Comparison of ENCODE assay signal across 18 cellular contexts in the genomic region with DNA sequence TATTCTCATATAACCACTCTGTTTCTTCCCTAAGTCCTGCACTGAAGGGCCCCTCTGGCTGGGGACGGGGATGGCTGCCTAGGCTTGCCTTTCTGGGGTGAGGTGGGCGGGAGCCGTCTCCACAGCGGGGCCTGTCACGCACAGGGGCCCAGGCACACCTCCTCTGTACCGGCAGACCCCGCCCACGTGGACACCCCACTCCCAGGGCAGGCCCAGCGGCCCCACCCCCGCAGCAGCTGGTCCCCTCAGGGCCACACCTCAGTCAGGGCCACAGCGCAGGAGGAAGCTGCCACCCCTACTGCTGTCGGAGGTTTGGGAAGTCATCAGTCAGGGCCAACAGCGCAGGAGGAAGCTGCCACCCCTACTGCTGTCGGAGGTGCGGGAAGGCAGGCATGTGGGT.
DNase-seq lines count a peak whose midpoint lies in the region; ATAC-seq and TF ChIP-seq lines count a peak whose summit lies in the region.
"Had no signal": no experiment of that assay in that cellular context is flagged by ENCODE, and none has a peak within 500 bp of the region (broad histone marks: within the 10 kb centered on the region; RNA-seq: fewer than 3 reads in every experiment).

No MANE protein-coding gene starts in this region.

- H3K27me3 Mint-ChIP-seq in GM23338 (ENCODE audit: insufficient read depth, low read depth, poor library complexity) (peaks cover 4% of the 10 kb centered on the region), WTC11 (ENCODE audit: low read depth) (no peaks in the 10 kb centered on the region)

- TF ChIP-seq CTCF in GM23338 (conservative IDR thresholded peaks at IDR 0.05; ENCODE audit: low read depth in 2 of 2) (no peak), WTC11 (IDR thresholded peaks at IDR 0.05) (no peak), psoas muscle (IDR thresholded peaks at IDR 0.05) (no peak)

- H3K27ac Mint-ChIP-seq in GM23338: no peak overlapping the region
- no peak overlapping the region for H3K27ac Mint-ChIP-seq in WTC11
- H3K27ac Mint-ChIP-seq: CD4-positive, CD25-positive, alpha-beta regulatory T cell; HFFc6 had no signal

- H3K4me3 ChIP-seq in GM23338 (no peak overlapping the region), psoas muscle (no peak overlapping the region)
- H3K4me3 ChIP-seq: BLaER1 treated with 17β-estradiol and CSF1 and Interleukin-3, amounts not matched to agents 10 nM and 100 nM; HAP-1 had no signal

- ATAC-seq in GM23338 (peak; percentile 48), WTC11 (peak; percentile 16; the same call in 1 of the 2 replicates), psoas muscle (no peak)

- peak overlapping the region; percentile 83 for H2AFZ ChIP-seq in GM23338

- H3K9me3 ChIP-seq in psoas muscle: no peaks in the 10 kb centered on the region
- H3K9me3 ChIP-seq: BLaER1 treated with 17β-estradiol and CSF1 and Interleukin-3, amounts not matched to agents 10 nM and 100 nM; HAP-1 had no signal

- POLR2A ChIA-PET in WTC11 (lab: Charles Lee): no interaction called here

- no peaks in the 10 kb centered on the region for H3K27me3 ChIP-seq in GM23338 (ENCODE audit: insufficient read depth)
- peaks cover 0 to 11% (median 0%) of the 10 kb centered on the region in 3 donors for H3K27me3 ChIP-seq in psoas muscle (ENCODE audit: insufficient read depth in 3 of 3, low read length in 2 of 3)
- H3K27me3 ChIP-seq: BLaER1 treated with 17β-estradiol and CSF1 and Interleukin-3, amounts not matched to agents 10 nM and 100 nM had no signal

- no peaks in the 10 kb centered on the region for H3K79me2 ChIP-seq in GM23338 (replicated peaks; ENCODE audit: insufficient read depth)

- no peak overlapping the region for H3K4me2 ChIP-seq in GM23338
- H3K4me2 ChIP-seq: BLaER1 treated with 17β-estradiol and CSF1 and Interleukin-3, amounts not matched to agents 10 nM and 100 nM had no signal

- H3K36me3 Mint-ChIP-seq in GM23338 (ENCODE audit: low read depth): no peaks in the 10 kb centered on the region
- no peaks in the 10 kb centered on the region for H3K36me3 Mint-ChIP-seq in WTC11
- H3K36me3 Mint-ChIP-seq: CD4-positive, CD25-positive, alpha-beta regulatory T cell had no signal

- intact Hi-C loops in posterior vena cava (cut with DNase I): no loop called here
- intact Hi-C loops in psoas muscle (cut with DNase I): no loop called here

- no peaks in the 10 kb centered on the region for H3F3A ChIP-seq in GM23338 (replicated peaks; ENCODE audit: low read depth)

- H3K27ac ChIP-seq in GM23338 (ENCODE audit: low read depth): no peak overlapping the region
- no peak overlapping the region for H3K27ac ChIP-seq in psoas muscle
- H3K27ac ChIP-seq: 22Rv1; BLaER1 treated with 17β-estradiol and CSF1 and Interleukin-3, amounts not matched to agents 10 nM and 100 nM; HL-60 had no signal

- CTCF ChIA-PET in WTC11 (lab: Charles Lee): interaction anchor here (1.0 kb wide), 1 partner anchor 13 kb away, joined by 5 read pairs; no protein-coding TSS in a partner anchor

- H3K36me3 ChIP-seq in GM23338 (ENCODE audit: insufficient read depth) (no peaks in the 10 kb centered on the region), psoas muscle (ENCODE audit: insufficient read depth in 1 of 2, low read depth in 1 of 2) (no peaks in the 10 kb centered on the region)
- H3K36me3 ChIP-seq: BLaER1 treated with 17β-estradiol and CSF1 and Interleukin-3, amounts not matched to agents 10 nM and 100 nM; HAP-1 had no signal

- H3K4me3 Mint-ChIP-seq in GM23338: no peak overlapping the region
- no peak overlapping the region for H3K4me3 Mint-ChIP-seq in WTC11
- H3K4me3 Mint-ChIP-seq: CD4-positive, CD25-positive, alpha-beta regulatory T cell; HFFc6 had no signal

- H3K4me1 Mint-ChIP-seq in GM23338 (peaks cover 28% of the 10 kb centered on the region), WTC11 (peaks cover 34% of the 10 kb centered on the region)
- H3K4me1 Mint-ChIP-seq: CD4-positive, CD25-positive, alpha-beta regulatory T cell had no signal

- H4K20me1 ChIP-seq in GM23338 (replicated peaks; ENCODE audit: insufficient read depth): no peaks in the 10 kb centered on the region
- H4K20me1 ChIP-seq: BLaER1 treated with 17β-estradiol and CSF1 and Interleukin-3, amounts not matched to agents 10 nM and 100 nM had no signal

- WGBS in psoas muscle, 3 donors: 72 to 76% (median 73%) methylated on average over 10 to 15 of the region's 15 CpGs

- H3K9me2 ChIP-seq in GM23338 (ENCODE audit: insufficient read depth): no peaks in the 10 kb centered on the region

- DNase-seq in NCI-H2171 treated with DMSO at 0.1 percent for 48 hours (lab: John Stamatoyannopoulos, UW) (peak; percentile 27), NCI-H2171 (lab: John Stamatoyannopoulos, UW) (no peak), GM23338 (ENCODE audit: low spot score) (peak; percentile 17), WTC11 (ENCODE audit: low spot score) (no peak), posterior vena cava (ENCODE audit: low spot score) (peak; percentile 73), DMS153 (lab: John Stamatoyannopoulos, UW) (no peak), amniotic stem cell (lab: John Stamatoyannopoulos, UW) (no peak), psoas muscle (no peak)
- DNase-seq: AML-193; CD4-positive, CD25-positive, alpha-beta regulatory T cell; DMS79 treated with DMSO at 0.1 percent for 48 hours; EL; GDM1; HFFc6 had no signal

- no peaks in the 10 kb centered on the region for H3K9me3 Mint-ChIP-seq in GM23338
- no peaks in the 10 kb centered on the region for H3K9me3 Mint-ChIP-seq in WTC11
- H3K9me3 Mint-ChIP-seq: CD4-positive, CD25-positive, alpha-beta regulatory T cell had no signal

- H3K4me1 ChIP-seq in GM23338 (ENCODE audit: insufficient read depth): 0 out of 2 replicates have a peak, but pooled peaks cover 6% of the 10 kb centered on the region
- H3K4me1 ChIP-seq in psoas muscle: no peaks in the 10 kb centered on the region
- H3K4me1 ChIP-seq: HAP-1 had no signal

TF ChIP-seq in GM23338, 12 proteins besides CTCF, POLR2A, EP300 and RAD21:
- TF ChIP-seq STAT1 (IDR thresholded peaks at IDR 0.05; ENCODE audit: unreplicated experiment) (no peak), ZNF331 (CRISPR knock-in tag; IDR thresholded peaks at IDR 0.05; ENCODE audit: low read depth) (no peak), CREB1 (CRISPR knock-in tag; IDR thresholded peaks at IDR 0.05; ENCODE audit: low read depth) (no peak), NANOG (IDR thresholded peaks at IDR 0.05; ENCODE audit: borderline replicate concordance) (no peak), JUNB (IDR thresholded peaks at IDR 0.05; ENCODE audit: unreplicated experiment) (no peak), ETS1 (IDR thresholded peaks at IDR 0.05) (no peak), POLR2AphosphoS5 (IDR thresholded peaks at IDR 0.05; ENCODE audit: low read depth) (no peak)

TF ChIP-seq in WTC11, 78 proteins besides CTCF, POLR2A, EP300 and RAD21:
- TF ChIP-seq JAZF1 (CRISPR knock-in tag; IDR thresholded peaks at IDR 0.05) (no peak), CREB1 (CRISPR knock-in tag; IDR thresholded peaks at IDR 0.05) (no peak), ZNF317 (CRISPR knock-in tag; IDR thresholded peaks at IDR 0.05; ENCODE audit: borderline replicate concordance, low read depth) (no peak), FOXK1 (CRISPR knock-in tag; IDR thresholded peaks at IDR 0.05) (no peak), CBFB (CRISPR knock-in tag; IDR thresholded peaks at IDR 0.05; ENCODE audit: low read depth) (no peak), ZNF263 (CRISPR knock-in tag; IDR thresholded peaks at IDR 0.05; ENCODE audit: low read depth) (no peak), USF2 (CRISPR knock-in tag; IDR thresholded peaks at IDR 0.05) (no peak), KAT7 (CRISPR knock-in tag; IDR thresholded peaks at IDR 0.05; ENCODE audit: borderline replicate concordance) (no peak), ZBTB21 (CRISPR knock-in tag; IDR thresholded peaks at IDR 0.05; ENCODE audit: borderline replicate concordance) (no peak)
TF ChIP-seq in WTC11: peak in this region for 0.

Comparison
In these comparisons a context has a peak if more than half of its experiments do, and no peak if none do; other contexts are left out.
1. DNase-seq: peak in NCI-H2171 treated with DMSO at 0.1 percent for 48 hours (single experiment), GM23338 (single experiment) and posterior vena cava (single experiment); none in NCI-H2171 (single experiment), WTC11 (single experiment), DMS153 (single experiment), amniotic stem cell (single experiment) and psoas muscle (0 of 2).
2. ATAC-seq: peak in GM23338 (single experiment) and WTC11 (single experiment); none in psoas muscle (0 of 4).